Comparison of ENCODE assay signal across 8 cellular contexts in the genomic region with DNA sequence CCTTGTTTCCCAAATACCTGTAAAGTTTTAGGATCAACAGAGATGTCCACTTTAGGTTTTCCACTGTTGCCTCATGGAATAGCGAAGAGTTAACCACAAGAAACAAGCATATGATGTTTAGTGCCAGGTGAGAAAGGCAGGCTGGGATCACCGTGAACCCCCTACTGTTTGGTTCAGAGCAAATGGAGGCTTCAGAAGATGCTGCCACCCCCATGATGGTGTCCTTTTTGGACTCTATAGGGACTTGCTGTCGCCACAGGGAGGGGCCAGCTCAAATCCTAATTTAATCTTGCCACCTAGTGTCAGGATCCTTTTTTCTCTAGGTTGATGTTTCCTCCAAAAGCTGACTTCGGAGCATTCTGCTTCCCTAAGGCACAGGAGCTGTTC. TPM values are rescaled to one million over a fixed set of nuclear protein-coding genes. Genes with fewer than 3 reads are reported as not detected.
A peak's percentile ranks its signal among the peaks of the same experiment; 100 is the strongest.
DNase-seq lines count a peak whose midpoint lies in the region; ATAC-seq and TF ChIP-seq lines count a peak whose summit lies in the region.

No MANE protein-coding gene starts in this region.

- H3K4me2 ChIP-seq in mesendoderm (ENCODE audit: low read length), result no peak overlapping the region

- no peak for ATAC-seq in GM18502 (IDR thresholded peaks at IDR 0.05; ENCODE audit: poor library complexity, unreplicated experiment)

- no peak overlapping the region for H3K4ac ChIP-seq in mesendoderm (ENCODE audit: low read depth, low read length)

- TF ChIP-seq CTCF in C4-2B (conservative IDR thresholded peaks at IDR 0.05), result peak; percentile 40

- no peaks in the 10 kb centered on the region for H3K79me2 ChIP-seq in mesendoderm (ENCODE audit: control insufficient read depth, insufficient read depth, low read length)

- no peak overlapping the region for H4K8ac ChIP-seq in mesendoderm (ENCODE audit: low read depth, low read length)

- H3K27me3 ChIP-seq in HUES6 (ENCODE audit: control insufficient read depth, insufficient read depth, low read length), result peaks cover 99% of the 10 kb centered on the region
- H3K27me3 ChIP-seq in adipocyte (replicated peaks; ENCODE audit: control insufficient read depth, insufficient read depth, low read length), result peaks cover 36% of the 10 kb centered on the region
- peaks cover 83% of the 10 kb centered on the region for H3K27me3 ChIP-seq in mesendoderm (ENCODE audit: insufficient read depth, low read length, poor library complexity)

- H3K79me1 ChIP-seq in mesendoderm (ENCODE audit: low read length), result no peaks in the 10 kb centered on the region

- no peak overlapping the region for H4K5ac ChIP-seq in mesendoderm (ENCODE audit: low read length)

- no peak overlapping the region for H3K23ac ChIP-seq in mesendoderm (ENCODE audit: low read length)

- H3K9ac ChIP-seq in HUES6 (ENCODE audit: low read length), result no peak overlapping the region
- no peak overlapping the region for H3K9ac ChIP-seq in adipocyte (ENCODE audit: low read length)
- H3K9ac ChIP-seq in mesendoderm (ENCODE audit: low read length), result no peak overlapping the region

- no peaks in the 10 kb centered on the region for H3K36me3 ChIP-seq in HUES6 (ENCODE audit: control insufficient read depth, insufficient read depth, low read length)
- H3K36me3 ChIP-seq in adipocyte (ENCODE audit: control insufficient read depth, insufficient read depth, low read length, severe bottlenecking), result no peaks in the 10 kb centered on the region
- no peaks in the 10 kb centered on the region for H3K36me3 ChIP-seq in mesendoderm (ENCODE audit: control insufficient read depth, insufficient read depth, low read length)

- H3K4me1 ChIP-seq in HUES6 (ENCODE audit: control insufficient read depth, insufficient read depth, low read length) (peaks cover 49% of the 10 kb centered on the region), adipocyte (ENCODE audit: control insufficient read depth, insufficient read depth, low read length) (peaks cover 21% of the 10 kb centered on the region), mesendoderm (ENCODE audit: control insufficient read depth, low read depth, low read length) (no peaks in the 10 kb centered on the region)

- H2AK5ac ChIP-seq in mesendoderm (ENCODE audit: low read length), result no peak overlapping the region

- no peak overlapping the region for H2BK120ac ChIP-seq in mesendoderm (ENCODE audit: low read depth, low read length)

- no peak overlapping the region for H3K18ac ChIP-seq in mesendoderm (ENCODE audit: low read length)

- no peak overlapping the region for H3K27ac ChIP-seq in C4-2B
- H3K27ac ChIP-seq in HUES6 (ENCODE audit: low read depth, low read length), result no peak overlapping the region
- no peak overlapping the region for H3K27ac ChIP-seq in mesendoderm (ENCODE audit: low read depth, low read length)

- H2BK15ac ChIP-seq in mesendoderm (replicated peaks; ENCODE audit: low read depth), result no peak overlapping the region

- no CpG with 5 or more reads among the region's 4 CpGs for WGBS in mesendoderm (ENCODE audit: extremely low coverage, insufficient coverage, low lambda C conversion rate)

- no peaks in the 10 kb centered on the region for H3K9me3 ChIP-seq in HUES6 (ENCODE audit: control insufficient read depth, insufficient read depth, low read depth, low read length)
- no peaks in the 10 kb centered on the region for H3K9me3 ChIP-seq in adipocyte (ENCODE audit: control insufficient read depth, low read length)

- no peak overlapping the region for H3K56ac ChIP-seq in mesendoderm (ENCODE audit: low read length)

- H3K4me3 ChIP-seq in HUES6 (ENCODE audit: low read depth, low read length) (peak overlapping the region; percentile 71), adipocyte (ENCODE audit: low read length) (no peak overlapping the region), mesendoderm (ENCODE audit: low read length) (no peak overlapping the region)

- DNase-seq in adipocyte (ENCODE audit: low read depth) (peak; percentile 34), mesendoderm (peak; percentile 71), D341Med (ENCODE audit: low spot score) (no peak), mucosa of gallbladder (ENCODE audit: low spot score) (no peak), iPS-NIHi7 (ENCODE audit: extremely low spot score) (no peak)

- no peak overlapping the region for H2BK5ac ChIP-seq in mesendoderm (ENCODE audit: low read length)

RNA-seq across cellular contexts. Expression of a gene that starts 1.9 kb away (rescaled TPM):
- polyA plus RNA-seq in mesendoderm (2013, experiment 1 of 2), result 0.15 TPM
- polyA plus RNA-seq in mesendoderm (2013, experiment 2 of 2), result 0.11 TPM
- total RNA-seq in mucosa of gallbladder, result 13.0 TPM

RNA-seq across cellular contexts. Expression of a gene that starts 13.8 kb away (rescaled TPM):
- polyA plus RNA-seq in mesendoderm (2013, experiment 1 of 2), result 9.2 TPM
- 9.0 TPM for polyA plus RNA-seq in mesendoderm (2013, experiment 2 of 2)
- total RNA-seq in mucosa of gallbladder, result 38.9 TPM

Comparison
In these comparisons a context has a peak if more than half of its experiments do, and no peak if none do; other contexts are left out.
1. DNase-seq: peak in adipocyte (single experiment) and mesendoderm (single experiment); none in D341Med (single experiment), mucosa of gallbladder (single experiment) and iPS-NIHi7 (single experiment).